ENCODE assay signal across 11 cellular contexts in genomic region chr16:16201880-16202279, GRCh38. TPM values are rescaled to one million over a fixed set of nuclear protein-coding genes. Genes with fewer than 3 reads are reported as not detected.
"Had no signal": no experiment of that assay in that cellular context is flagged by ENCODE, and none has a peak within 500 bp of the region (broad histone marks: within the 10 kb centered on the region; RNA-seq: fewer than 3 reads in every experiment).

No MANE protein-coding gene starts in this region.

RNA-seq across cellular contexts. Expression of gene ABCC6, which starts 21.4 kb away (rescaled TPM):
- total RNA-seq: activated B cell treated with CpG ODN at 0.5 μM for 24 hours; activated CD4-positive, alpha-beta memory T cell treated with anti-CD3 and anti-CD28 coated beads for 36 hours; activated CD4-positive, alpha-beta T cell treated with anti-CD3 and anti-CD28 coated beads, Interleukin-2, amount 10 ng/mL, durations not matched to agents 24 days and 14 days; activated CD8-positive, alpha-beta memory T cell treated with anti-CD3 and anti-CD28 coated beads for 36 hours; activated CD8-positive, alpha-beta T cell treated with anti-CD3 and anti-CD28 coated beads for 36 hours; activated naive CD4-positive, alpha-beta T cell treated with anti-CD3 and anti-CD28 coated beads for 36 hours; activated naive CD4-positive, alpha-beta T cell treated with anti-CD3 and anti-CD28 coated beads, Interleukin-2, amount 50 U/mL, for 72 hours; activated naive CD8-positive, alpha-beta T cell treated with anti-CD3 and anti-CD28 coated beads for 36 hours; activated T-cell treated with anti-CD3 and anti-CD28 coated beads, Interleukin-2, amount 50 U/mL, for 4 hours; activated T-cell treated with anti-CD3 and anti-CD28 coated beads, Interleukin-2, amount 50 U/mL, for 72 hours; activated T-helper 1 cell treated with anti-CD3 and anti-CD28 coated beads, Interleukin-12 subunit alpha, Interleukin-12 subunit beta, Interleukin-2, Interleukin-4 antibody, amounts not matched to agents 30 ng/mL and 10 ng/mL and 1 ng/mL, durations not matched to agents 14 hours and 24 hours and 36 hours had no signal
